Comparison of ENCODE assay signal across 8 cellular contexts in the genomic region with DNA sequence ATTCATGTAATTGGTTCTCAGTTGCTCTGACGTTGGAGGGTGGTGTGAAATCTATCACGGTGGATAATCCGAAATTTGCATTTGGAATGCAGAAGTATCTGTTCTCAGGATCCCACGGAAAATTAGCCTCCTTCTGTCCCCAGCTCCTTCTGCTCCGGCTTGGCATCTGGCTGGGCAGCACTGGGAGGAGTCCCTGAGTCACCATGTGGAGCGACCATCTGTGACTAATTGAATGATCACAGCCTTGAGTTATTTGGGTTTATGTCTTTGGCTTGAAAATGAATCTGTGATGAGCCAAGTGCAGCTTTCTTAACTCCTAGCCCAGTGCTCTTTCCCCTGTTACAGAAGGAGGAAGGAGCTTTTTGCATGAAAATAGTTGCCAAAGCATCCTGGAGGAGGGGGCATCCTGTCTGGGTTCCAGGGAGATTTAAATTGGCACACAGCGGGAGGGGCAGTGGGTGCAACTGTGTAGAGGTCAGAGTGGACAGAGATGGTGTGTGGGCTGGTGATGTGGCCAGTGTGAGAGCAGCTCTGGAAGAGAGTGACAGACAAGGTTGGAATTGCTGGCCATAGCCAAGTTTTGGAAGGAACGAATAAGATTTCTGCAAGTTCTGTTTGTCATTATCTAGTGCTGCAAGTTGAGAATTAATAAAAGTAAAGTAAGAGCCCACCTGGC.
A peak's percentile ranks its signal among the peaks of the same experiment; 100 is the strongest.
DNase-seq lines count a peak whose midpoint lies in the region; ATAC-seq and TF ChIP-seq lines count a peak whose summit lies in the region.
"Had no signal": no experiment of that assay in that cellular context is flagged by ENCODE, and none has a peak within 500 bp of the region (broad histone marks: within the 10 kb centered on the region; RNA-seq: fewer than 3 reads in every experiment).

No MANE protein-coding gene starts in this region.

- H3K4me1 Mint-ChIP-seq in Calu3 (ENCODE audit: low read depth, unreplicated experiment): no peaks in the 10 kb centered on the region

- BruUV-seq in Calu3 (replicated peaks; lab: Mats Ljungman, UMichigan): no TSS peak

- peaks cover under 1% of the 10 kb centered on the region for H3K9me3 Mint-ChIP-seq in Calu3 (ENCODE audit: low read depth, unreplicated experiment)
- H3K9me3 Mint-ChIP-seq: activated B cell treated with CpG ODN at 0.5 μM for 24 hours had no signal

- DNase-seq in HCEC 1CT: peak; percentile 79
- peak; percentile 8 to 11 for DNase-seq in SJCRH30
- DNase-seq in fibroblast of the conjunctiva (ENCODE audit: low read depth): peak; percentile 49
- DNase-seq in stromal cell of bone marrow (ENCODE audit: low read depth): peak; percentile 80
- DNase-seq in Calu3: no peak
- DNase-seq in NCI-H526 (lab: John Stamatoyannopoulos, UW): no peak
- DNase-seq: activated B cell treated with CpG ODN at 0.5 μM for 24 hours had no signal

- H3K27me3 ChIP-seq in SJCRH30: no peaks in the 10 kb centered on the region

- H3K4me1 ChIP-seq in SJCRH30: no peaks in the 10 kb centered on the region

- no peak overlapping the region for H3K4me3 ChIP-seq in SJCRH30

- no peaks in the 10 kb centered on the region for H3K36me3 ChIP-seq in SJCRH30

- H3K9me3 ChIP-seq in SJCRH30 (replicated peaks): no peaks in the 10 kb centered on the region

- intact Hi-C loops in Calu3 (cut with micrococcal nuclease; ENCODE audit: unreplicated experiment): no loop called here

- TF ChIP-seq CTCF in Calu3 (IDR thresholded peaks at IDR 0.05; ENCODE audit: unreplicated experiment): no peak

- H3K4me3 Mint-ChIP-seq in Calu3 (ENCODE audit: low read depth, unreplicated experiment): no peak overlapping the region
- H3K4me3 Mint-ChIP-seq: activated B cell treated with CpG ODN at 0.5 μM for 24 hours had no signal

- CTCF ChIA-PET in Calu3 (lab: Charles Lee): no interaction called here

- H3K27ac ChIP-seq in SJCRH30: no peak overlapping the region

- no peaks in the 10 kb centered on the region for H3K36me3 Mint-ChIP-seq in Calu3 (ENCODE audit: insufficient read depth, unreplicated experiment)

- peaks cover 80% of the 10 kb centered on the region for H3K27me3 Mint-ChIP-seq in Calu3 (ENCODE audit: unreplicated experiment)

- H3K27ac Mint-ChIP-seq in Calu3 (ENCODE audit: unreplicated experiment): no peak overlapping the region
- H3K27ac Mint-ChIP-seq: activated B cell treated with CpG ODN at 0.5 μM for 24 hours had no signal

- ATAC-seq in HG02870 (IDR thresholded peaks at IDR 0.05; ENCODE audit: unreplicated experiment): no peak

Comparison
In these comparisons a context has a peak if more than half of its experiments do, and no peak if none do; other contexts are left out.
1. DNase-seq: peak in HCEC 1CT (single experiment), SJCRH30 (2 of 2), fibroblast of the conjunctiva (single experiment) and stromal cell of bone marrow (single experiment); none in Calu3 (single experiment) and NCI-H526 (0 of 2).